1 cellular context compared by ENCODE assay signal in genomic region chr19:2782936-2783780, GRCh38.
TF ChIP-seq lines count a peak whose summit lies in the region.

SGTA (minus strand) TSS chr19:2783273; CDS start chr19:2769068, 14,205 bp downstream.

TF ChIP-seq in HepG2, 621 proteins besides CTCF, POLR2A, EP300 and RAD21 (continued from another document and continues in another):
- TF ChIP-seq ZNF383 (CRISPR knock-in tag; IDR thresholded peaks at IDR 0.05; ENCODE audit: borderline replicate concordance), result no peak
- TF ChIP-seq ZNF510 (CRISPR knock-in tag; IDR thresholded peaks at IDR 0.05; ENCODE audit: low read depth), result peak; percentile 80; the same call in 1 of the 2 replicates
- peak; percentile 91; the same call in 1 of the 2 replicates for TF ChIP-seq ZNF816 (CRISPR knock-in tag; IDR thresholded peaks at IDR 0.05; ENCODE audit: borderline replicate concordance)
- peak; percentile 88 for TF ChIP-seq KDM2A (CRISPR knock-in tag; IDR thresholded peaks at IDR 0.05; ENCODE audit: borderline replicate concordance, low read depth)
- peak; percentile 86 for TF ChIP-seq HIVEP1 (CRISPR knock-in tag; IDR thresholded peaks at IDR 0.05)
- 0 out of 2 replicates have a peak, but pooled peaks have one; percentile 16 for TF ChIP-seq FOSL1 (CRISPR knock-in tag; IDR thresholded peaks at IDR 0.05; ENCODE audit: borderline replicate concordance)
- TF ChIP-seq ZNF234 (CRISPR knock-in tag; conservative IDR thresholded peaks at IDR 0.05), result no peak
- TF ChIP-seq GMEB2 (CRISPR knock-in tag; IDR thresholded peaks at IDR 0.05; ENCODE audit: low read depth), result no peak
- peak; percentile 79 for TF ChIP-seq SP4 (CRISPR knock-in tag; IDR thresholded peaks at IDR 0.05)
- TF ChIP-seq SSRP1 (CRISPR knock-in tag; IDR thresholded peaks at IDR 0.05), result no peak
- TF ChIP-seq ZNF747 (CRISPR knock-in tag; IDR thresholded peaks at IDR 0.05; ENCODE audit: borderline replicate concordance), result peak; percentile 98
- TF ChIP-seq GLMP (CRISPR knock-in tag; IDR thresholded peaks at IDR 0.05; ENCODE audit: borderline replicate concordance), result no peak
- no peak for TF ChIP-seq RERE (CRISPR knock-in tag; IDR thresholded peaks at IDR 0.05; ENCODE audit: low read depth)
- peak; percentile 82 for TF ChIP-seq SOX5 (CRISPR knock-in tag; IDR thresholded peaks at IDR 0.05; ENCODE audit: borderline replicate concordance)
- TF ChIP-seq ARNT2 (CRISPR knock-in tag; IDR thresholded peaks at IDR 0.05; ENCODE audit: low read depth), result peak; percentile 97
- TF ChIP-seq ZNF275 (CRISPR knock-in tag; IDR thresholded peaks at IDR 0.05; ENCODE audit: borderline replicate concordance), result peak; percentile 71; the same call in 1 of the 2 replicates
- TF ChIP-seq ZNF781 (CRISPR knock-in tag; IDR thresholded peaks at IDR 0.05; ENCODE audit: borderline replicate concordance, not compliant biosample characterization), result peak; percentile 98
- no peak for TF ChIP-seq POLR2AphosphoS2 (IDR thresholded peaks at IDR 0.05; ENCODE audit: low read depth, low read length)
- TF ChIP-seq ZNF761 (CRISPR knock-in tag; conservative IDR thresholded peaks at IDR 0.05), result 0 out of 2 replicates have a peak, but pooled peaks have one; percentile 56
- TF ChIP-seq RXRB (CRISPR knock-in tag; IDR thresholded peaks at IDR 0.05; ENCODE audit: borderline replicate concordance), result peak; percentile 86
- TF ChIP-seq FUBP1 (CRISPR knock-in tag; IDR thresholded peaks at IDR 0.05; ENCODE audit: borderline replicate concordance), result no peak
- TF ChIP-seq BRF2 (CRISPR knock-in tag; IDR thresholded peaks at IDR 0.05), result peak; percentile 91
- TF ChIP-seq FOXP4 (CRISPR knock-in tag; IDR thresholded peaks at IDR 0.05), result peak; percentile 90
- TF ChIP-seq THAP8 (CRISPR knock-in tag; IDR thresholded peaks at IDR 0.05; ENCODE audit: borderline replicate concordance), result peak; percentile 61; the same call in 1 of the 2 replicates
- peak; percentile 89 for TF ChIP-seq IRF2 (CRISPR knock-in tag; IDR thresholded peaks at IDR 0.05)
- peak; percentile 67; the same call in 1 of the 2 replicates for TF ChIP-seq IRF1 (CRISPR knock-in tag; IDR thresholded peaks at IDR 0.05; ENCODE audit: low read depth)
- TF ChIP-seq XBP1 (CRISPR knock-in tag; IDR thresholded peaks at IDR 0.05), result peak; percentile 96
- TF ChIP-seq ARID3A (IDR thresholded peaks at IDR 0.05; ENCODE audit: low read depth, low read length), result peak; percentile 54; the same call in 1 of the 2 replicates
- peak; percentile 89; the same call in 1 of the 2 replicates for TF ChIP-seq TEAD2 (CRISPR knock-in tag; IDR thresholded peaks at IDR 0.05)
- TF ChIP-seq ZFP82 (CRISPR knock-in tag; IDR thresholded peaks at IDR 0.05; ENCODE audit: borderline replicate concordance), result peak; percentile 75; the same call in 1 of the 2 replicates
- peak; percentile 91 for TF ChIP-seq NAIF1 (CRISPR knock-in tag; IDR thresholded peaks at IDR 0.05; ENCODE audit: borderline replicate concordance)
- no peak for TF ChIP-seq ZZZ3 (CRISPR knock-in tag; IDR thresholded peaks at IDR 0.05; ENCODE audit: borderline replicate concordance)
- peak; percentile 94; the same call in 1 of the 2 replicates for TF ChIP-seq ZIK1 (CRISPR knock-in tag; IDR thresholded peaks at IDR 0.05; ENCODE audit: borderline replicate concordance, low read depth)
- peak; percentile 76; the same call in 1 of the 2 replicates for TF ChIP-seq ZNF335 (CRISPR knock-in tag; IDR thresholded peaks at IDR 0.05)
- peak; percentile 80; the same call in 1 of the 2 replicates for TF ChIP-seq ZNF562 (CRISPR knock-in tag; IDR thresholded peaks at IDR 0.05; ENCODE audit: borderline replicate concordance)
- no peak for TF ChIP-seq DDIT3 (CRISPR knock-in tag; IDR thresholded peaks at IDR 0.05)
- TF ChIP-seq SMAD3 (CRISPR knock-in tag; IDR thresholded peaks at IDR 0.05), result no peak
- TF ChIP-seq ZNF354B (CRISPR knock-in tag; IDR thresholded peaks at IDR 0.05), result no peak
